In the genomic region with DNA sequence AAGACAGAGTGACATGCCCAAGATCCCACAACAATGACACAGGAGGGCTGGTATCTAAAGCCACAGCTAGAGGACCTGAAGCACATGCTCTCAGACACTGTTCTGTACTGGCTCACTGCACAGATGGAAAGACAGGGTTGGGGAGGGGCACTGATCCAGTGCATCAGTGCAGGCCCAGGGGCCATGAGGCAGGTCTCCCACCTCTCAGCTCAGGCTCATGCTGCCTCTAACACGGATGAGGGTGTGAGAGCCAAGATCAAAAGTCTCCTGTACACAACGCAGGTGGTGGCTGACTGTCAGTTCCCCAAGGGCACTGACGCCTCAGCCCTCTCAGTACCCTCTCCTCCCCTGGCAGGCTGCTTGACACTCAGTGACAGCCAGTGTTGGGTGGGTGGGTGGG, we compare ENCODE assay signal across 8 cellular contexts. TPM values are rescaled to one million over a fixed set of nuclear protein-coding genes. Genes with fewer than 3 reads are reported as not detected.
DNase-seq lines count a peak whose midpoint lies in the region; ATAC-seq, FAIRE-seq and TF ChIP-seq lines count a peak whose summit lies in the region.

No MANE protein-coding gene starts in this region.

- TF ChIP-seq CTCF in CD4-positive, alpha-beta T cell (IDR thresholded peaks at IDR 0.05), result no peak
- no peak for TF ChIP-seq CTCF in HL-60 (IDR thresholded peaks at IDR 0.05; ENCODE audit: insufficient read depth, low read length)
- no peak for TF ChIP-seq CTCF in keratinocyte (optimal IDR thresholded peaks at IDR 0.05 in 1 of 3, IDR thresholded peaks at IDR 0.05 in 1 of 3, conservative IDR thresholded peaks at IDR 0.05 in 1 of 3; ENCODE audit: extremely low read depth in 1 of 3, insufficient read depth in 2 of 3, low read length in 3 of 3)

- CTCF ChIA-PET in CD4-positive, alpha-beta T cell (lab: Charles Lee), result interaction anchor here (0.9 to 3.0 kb wide), 9 partner anchors 10 to 99 kb away, joined by 3 to 17 read pairs (median 4); partner anchors contain the start of gene RAPGEF1

- no peaks in the 10 kb centered on the region for H3K27me3 ChIP-seq in CD4-positive, alpha-beta T cell (ENCODE audit: control insufficient read depth, insufficient read depth, low read length)
- no peaks in the 10 kb centered on the region for H3K27me3 ChIP-seq in HL-60 (ENCODE audit: insufficient read depth, poor library complexity, severe bottlenecking)
- no peaks in the 10 kb centered on the region for H3K27me3 ChIP-seq in keratinocyte (ENCODE audit: control insufficient read depth, extremely low read depth, insufficient read depth, low read length)
- H3K27me3 ChIP-seq in subcutaneous abdominal adipose tissue (ENCODE audit: control insufficient read depth in 5 of 5, insufficient read depth in 4 of 5, low read length in 5 of 5), result no peaks in the 10 kb centered on the region

- H3K4me3 ChIP-seq in HL-60 (replicated peaks; ENCODE audit: insufficient read depth, low read length) (no peak overlapping the region), keratinocyte (ENCODE audit: control insufficient read depth in 2 of 3, extremely low read depth in 1 of 3, insufficient read depth in 2 of 3, low read depth in 1 of 3, low read length in 3 of 3) (peak overlapping the region in 2 of 3 experiments; percentile 9 to 15), subcutaneous abdominal adipose tissue (ENCODE audit: low read depth in 1 of 5, low read length in 5 of 5) (peak overlapping the region in 1 of 5 donors; percentile 12)

- peaks cover 69% of the 10 kb centered on the region for H3K4me1 ChIP-seq in keratinocyte (ENCODE audit: control insufficient read depth, extremely low read depth, insufficient read depth, low read length)
- H3K4me1 ChIP-seq in subcutaneous abdominal adipose tissue (ENCODE audit: control insufficient read depth in 5 of 5, insufficient read depth in 5 of 5, low read length in 5 of 5), result peaks cover 15 to 71% (median 66%) of the 10 kb centered on the region in 5 donors

- no peaks in the 10 kb centered on the region for H3K27me3 Mint-ChIP-seq in CD4-positive, alpha-beta T cell

- peaks cover 12% of the 10 kb centered on the region for H3K36me3 Mint-ChIP-seq in CD4-positive, alpha-beta T cell (ENCODE audit: low read depth)

- H3K4me1 Mint-ChIP-seq in CD4-positive, alpha-beta T cell (ENCODE audit: low read depth), result peaks cover 84% of the 10 kb centered on the region

- no peaks in the 10 kb centered on the region for H3K9me3 Mint-ChIP-seq in CD4-positive, alpha-beta T cell

- no peaks in the 10 kb centered on the region for H3K36me3 ChIP-seq in keratinocyte (ENCODE audit: control insufficient read depth in 2 of 2, extremely low read depth in 1 of 2, insufficient read depth in 2 of 2, low read length in 2 of 2)
- no peaks in the 10 kb centered on the region for H3K36me3 ChIP-seq in subcutaneous abdominal adipose tissue (ENCODE audit: control insufficient read depth in 5 of 5, insufficient read depth in 5 of 5, low read length in 5 of 5)

- H3K9ac ChIP-seq in keratinocyte (ENCODE audit: control insufficient read depth, extremely low read depth, insufficient read depth, low read length) (peak overlapping the region; percentile 59), subcutaneous abdominal adipose tissue (ENCODE audit: low read length in 5 of 5) (peak overlapping the region in 2 of 5 donors; percentile 8 to 53)

- ATAC-seq in CD4-positive, alpha-beta T cell (ENCODE audit: poor library complexity), result peak; percentile 72

- H3K4me3 Mint-ChIP-seq in CD4-positive, alpha-beta T cell, result peak overlapping the region; percentile 78

- dilution Hi-C loops in keratinocyte (cut with MboI; ENCODE audit: extremely low pct_ligation_motif_present, low sequenced_read_pairs), result no loop called here

- H3K79me2 ChIP-seq in keratinocyte (ENCODE audit: control insufficient read depth, insufficient read depth, low read length), result peaks cover 42% of the 10 kb centered on the region

- no peak for FAIRE-seq in keratinocyte (lab: Jason Lieb, UNC)

- H3K27ac ChIP-seq in CD4-positive, alpha-beta T cell (ENCODE audit: low read depth, low read length), result peak overlapping the region; percentile 90
- H3K27ac ChIP-seq in HL-60 (replicated peaks) (peak overlapping the region; percentile 49), keratinocyte (ENCODE audit: control insufficient read depth, insufficient read depth, low read length) (peak overlapping the region; percentile 68), subcutaneous abdominal adipose tissue (ENCODE audit: low read depth, low read length) (peak overlapping the region; percentile 0)

- H3K4me2 ChIP-seq in keratinocyte (ENCODE audit: control insufficient read depth, extremely low read depth, insufficient read depth, low read depth, low read length), result peak overlapping the region; percentile 63

- intact Hi-C loops in CD4-positive, alpha-beta T cell (cut with DNase I, micrococcal nuclease), result loop anchor here (1.0 to 5.0 kb wide), 4 partner anchors 10 to 97 kb away; no protein-coding TSS in a partner anchor

- POLR2A ChIA-PET in CD4-positive, alpha-beta T cell (lab: Charles Lee), result interaction anchor here (0.6 to 3.8 kb wide), 10 partner anchors 9 to 356 kb away, joined by 3 to 43 read pairs (median 7); partner anchors contain the start of gene RAPGEF1

- H3K27ac Mint-ChIP-seq in CD4-positive, alpha-beta T cell, result peak overlapping the region; percentile 86

- peaks cover 9% of the 10 kb centered on the region for H3K9me1 ChIP-seq in keratinocyte (ENCODE audit: control insufficient read depth, extremely low read depth, insufficient read depth, low read length)

- no peak overlapping the region for H2AFZ ChIP-seq in keratinocyte (ENCODE audit: control insufficient read depth, low read length)

- H3K9me3 ChIP-seq in CD4-positive, alpha-beta T cell (ENCODE audit: control insufficient read depth, low read length), result no peaks in the 10 kb centered on the region
- H3K9me3 ChIP-seq in keratinocyte (ENCODE audit: control insufficient read depth, low read depth, low read length) (no peaks in the 10 kb centered on the region), subcutaneous abdominal adipose tissue (ENCODE audit: control insufficient read depth in 5 of 5, low read length in 5 of 5) (no peaks in the 10 kb centered on the region)

- H4K20me1 ChIP-seq in keratinocyte (ENCODE audit: control insufficient read depth, extremely low read depth, insufficient read depth, low read length), result peaks cover 7% of the 10 kb centered on the region

- peak; percentile 39 to 78 (median 54) for DNase-seq in CD4-positive, alpha-beta T cell
- DNase-seq in HL-60 (ENCODE audit: low read depth in 1 of 2, low spot score in 1 of 2) (peak in 1 of 2 experiments; percentile 43), keratinocyte (ENCODE audit: low read depth, low spot score) (no peak), NCI-H1092 treated with DMSO at 0.1 percent for 48 hours (lab: John Stamatoyannopoulos, UW) (no peak), kidney glomerular epithelial cell (lab: John Stamatoyannopoulos, UW) (no peak), SHP77 (lab: John Stamatoyannopoulos, UW) (no peak)
- DNase-seq in activated CD8-positive, alpha-beta memory T cell treated with anti-CD3 and anti-CD28 coated beads, Interleukin-2, amount 50 U/mL, for 4 hours, result peak; percentile 66

RNA-seq across cellular contexts. Expression of gene RAPGEF1, which starts 10.9 kb away (rescaled TPM):
- 100 to 1,000 TPM; 130 to 134 TPM for total RNA-seq in CD4-positive, alpha-beta T cell
- 18.5 to 30.1 TPM (median 19.2 TPM) in 3 replicates for polyA plus RNA-seq in keratinocyte
- 12.1 TPM for polyA plus RNA-seq in keratinocyte (2011; ENCODE audit: low read depth)
- polyA plus RNA-seq in keratinocyte (2011; cell fraction: cytosol; rRNA removed), result 19.0 and 25.8 TPM in 2 replicates
- polyA plus RNA-seq in keratinocyte (2011; cell fraction: nucleus; rRNA removed), result 29.1 and 30.6 TPM in 2 replicates
- polyA plus RNA-seq in keratinocyte (2012; ENCODE audit: low replicate concordance), result 13.3 and 28.0 TPM in 2 replicates
- polyA minus RNA-seq in keratinocyte, result 22.0 to 50.7 TPM (median 27.9 TPM) in 3 replicates
- 21.5 TPM for polyA minus RNA-seq in keratinocyte (2011; cell fraction: cytosol; rRNA and poly(A)+ RNA removed)
- 16.7 and 26.4 TPM in 2 replicates for polyA minus RNA-seq in keratinocyte (2011; cell fraction: nucleus; rRNA and poly(A)+ RNA removed)

Comparison
In these comparisons a context has a peak if more than half of its experiments do, and no peak if none do; other contexts are left out.
1. DNase-seq: peak in CD4-positive, alpha-beta T cell (10 of 10) and activated CD8-positive, alpha-beta memory T cell treated with anti-CD3 and anti-CD28 coated beads, Interleukin-2, amount 50 U/mL, for 4 hours (single experiment); none in keratinocyte (single experiment), NCI-H1092 treated with DMSO at 0.1 percent for 48 hours (single experiment), kidney glomerular epithelial cell (single experiment) and SHP77 (0 of 2).
2. H3K27ac ChIP-seq: peak in every context shown above with its lines; median percentile 90 in CD4-positive, alpha-beta T cell; 68 in keratinocyte; 49 in HL-60; 0 in subcutaneous abdominal adipose tissue.